8 cellular contexts compared by ENCODE assay signal in genomic region chr12:1093166-1093751, GRCh38.
A peak's percentile ranks its signal among the peaks of the same experiment; 100 is the strongest.
DNase-seq lines count a peak whose midpoint lies in the region; ATAC-seq and TF ChIP-seq lines count a peak whose summit lies in the region.

No MANE protein-coding gene starts in this region.

- peaks cover 1% of the 10 kb centered on the region for H3K36me3 Mint-ChIP-seq in memory B cell

- no peak overlapping the region for H3K27ac Mint-ChIP-seq in memory B cell

- H3K27me3 Mint-ChIP-seq in memory B cell, result no peaks in the 10 kb centered on the region

- intact Hi-C loops in Right ventricle myocardium superior (cut with DNase I) (loop anchor here (10.0 kb wide), 1 partner anchor 98 kb away; the partner anchor contains the start of gene ERC1), Right ventricle myocardium inferior (cut with DNase I) (loop anchor here (5.0 to 10.0 kb wide), 3 partner anchors 101 to 528 kb away; partner anchors contain the start of gene ERC1)

- POLR2A ChIA-PET in RWPE1 (lab: Yijun Ruan, JAX; ENCODE audit: low non-redundant PET), result no interaction called here

- DNase-seq in Right ventricle myocardium superior (no peak), Right ventricle myocardium inferior (ENCODE audit: missing footprints) (no peak), M059J (ENCODE audit: low read depth) (peak; percentile 67), RWPE1 (ENCODE audit: low spot score) (peak; percentile 20), coronary artery (ENCODE audit: low spot score) (no peak), memory B cell (ENCODE audit: low spot score in 2 of 2) (peak; percentile 37 to 39)

- H3K4me3 Mint-ChIP-seq in memory B cell, result no peak overlapping the region

- CTCF ChIA-PET in RWPE1 (lab: Yijun Ruan, JAX), result interaction anchor here (0.6 to 1.2 kb wide), 7 partner anchors 11 to 533 kb away, joined by 3 to 6 read pairs (median 4); no protein-coding TSS in a partner anchor

- no peak overlapping the region for H3K4me3 ChIP-seq in coronary artery

- ATAC-seq in Right ventricle myocardium superior (ENCODE audit: poor library complexity) (peak; percentile 62), Right ventricle myocardium inferior (no peak), memory B cell (ENCODE audit: low read depth) (peak; percentile 66), HG03442 (IDR thresholded peaks at IDR 0.05; ENCODE audit: unreplicated experiment) (no peak), GM19397 (IDR thresholded peaks at IDR 0.05; ENCODE audit: unreplicated experiment) (no peak)

- peaks cover 1% of the 10 kb centered on the region for H3K4me1 Mint-ChIP-seq in memory B cell

- H3K27ac ChIP-seq in RWPE1 (no peak overlapping the region), coronary artery (no peak overlapping the region)

- TF ChIP-seq CTCF in RWPE1 (conservative IDR thresholded peaks at IDR 0.05; ENCODE audit: low read depth) (peak; percentile 64), coronary artery (IDR thresholded peaks at IDR 0.05) (peak; percentile 37)

- no peaks in the 10 kb centered on the region for H3K9me3 Mint-ChIP-seq in memory B cell

Comparison
In these comparisons a context has a peak if more than half of its experiments do, and no peak if none do; other contexts are left out.
1. ATAC-seq: peak in Right ventricle myocardium superior (single experiment) and memory B cell (single experiment); none in Right ventricle myocardium inferior (single experiment), HG03442 (single experiment) and GM19397 (single experiment).
2. DNase-seq: peak in M059J (single experiment), RWPE1 (single experiment) and memory B cell (2 of 2); none in Right ventricle myocardium superior (single experiment), Right ventricle myocardium inferior (single experiment) and coronary artery (single experiment).